In the genomic region with DNA sequence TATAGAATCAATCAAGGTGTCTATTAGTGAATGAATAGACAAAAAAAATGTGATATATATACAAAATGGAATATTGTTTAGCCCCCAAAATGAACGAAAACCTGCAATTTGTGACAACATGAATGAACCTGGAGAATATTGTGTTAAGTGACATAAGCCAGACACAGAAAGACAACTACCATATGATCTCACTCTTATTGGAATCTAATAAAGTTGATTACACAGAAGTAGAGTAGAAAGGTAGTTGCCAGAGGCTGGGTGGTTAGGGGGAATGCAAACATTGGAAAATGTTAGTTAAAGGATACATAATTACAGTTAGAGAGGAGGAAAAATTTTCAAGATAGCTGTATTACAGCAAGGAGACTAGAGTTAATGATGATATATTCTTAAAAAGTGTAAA, we compare ENCODE assay signal across 33 cellular contexts.
"Had no signal": no experiment of that assay in that cellular context is flagged by ENCODE, and none has a peak within 500 bp of the region (broad histone marks: within the 10 kb centered on the region; RNA-seq: fewer than 3 reads in every experiment).

No MANE protein-coding gene starts in this region.

- DNase-seq: activated effector memory CD4-positive, alpha-beta T cell treated with anti-CD3 and anti-CD28 coated beads, Interleukin-2, amount 50 U/mL, for 16 hours; activated effector memory CD4-positive, alpha-beta T cell treated with Interleukin-2 at 50 U/mL for 16 hours; activated gamma-delta T cell; activated gamma-delta T cell treated with Interleukin-2 at 50 U/mL for 16 hours; activated naive CD4-positive, alpha-beta T cell; activated naive CD4-positive, alpha-beta T cell treated with anti-CD3 and anti-CD28 coated beads for 36 hours; activated naive CD4-positive, alpha-beta T cell treated with anti-CD3 and anti-CD28 coated beads, Interleukin-2, amount 10 ng/mL, durations not matched to agents 7 days and 5 days; activated naive CD4-positive, alpha-beta T cell treated with anti-CD3 and anti-CD28 coated beads, Interleukin-2, amount 50 U/mL, for 16 hours; activated naive CD4-positive, alpha-beta T cell treated with Interleukin-2 at 50 U/mL for 16 hours; activated naive CD8-positive, alpha-beta T cell treated with anti-CD3 and anti-CD28 coated beads for 36 hours; activated naive CD8-positive, alpha-beta T cell treated with anti-CD3 and anti-CD28 coated beads, Interleukin-2, amount 10 ng/mL, durations not matched to agents 7 days and 5 days; activated naive CD8-positive, alpha-beta T cell treated with anti-CD3 and anti-CD28 coated beads, Interleukin-2, amount 50 U/mL, for 24 hours; activated T-cell treated with anti-CD3 and anti-CD28 coated beads, Interleukin-2, amount 50 U/mL, for 24 hours; activated T-cell treated with anti-CD3 and anti-CD28 coated beads, Interleukin-2, amount 50 U/mL, for 4 hours; activated T-cell treated with anti-CD3 and anti-CD28 coated beads, Interleukin-2, amount 50 U/mL, for 48 hours; activated T-cell treated with anti-CD3 and anti-CD28 coated beads, Interleukin-2, amount 50 U/mL, for 72 hours; adrenal gland; amniotic stem cell; amygdala; anterior cingulate cortex; aorta; body of pancreas; brain microvascular endothelial cell; caudate nucleus; central memory CD4-positive, alpha-beta T cell; cerebellar nuclear complex had no signal

- H3K27ac ChIP-seq: adrenal gland, ascending aorta, body of pancreas, brain microvascular endothelial cell, breast epithelium, cardiac muscle cell had no signal

- H3K4me3 ChIP-seq: adrenal gland, ascending aorta, body of pancreas, breast epithelium, cardiac muscle cell had no signal

- FAIRE-seq: astrocyte, bronchial epithelial cell had no signal

- H3K27me3 ChIP-seq: adrenal gland, ascending aorta, body of pancreas, brain microvascular endothelial cell, breast epithelium, cardiac muscle cell had no signal

- H3K36me3 ChIP-seq: adrenal gland, ascending aorta, brain microvascular endothelial cell, breast epithelium, cardiac muscle cell had no signal

- H3K4me1 ChIP-seq: adrenal gland, ascending aorta, body of pancreas, breast epithelium had no signal

- H3K9me3 ChIP-seq: adrenal gland, body of pancreas had no signal

- ATAC-seq: activated naive CD4-positive, alpha-beta T cell treated with anti-CD3 and anti-CD28 coated beads, Interleukin-2, amount 50 U/mL, for 72 hours; activated naive CD8-positive, alpha-beta T cell treated with anti-CD3 and anti-CD28 coated beads, Interleukin-2, amount 50 U/mL, for 24 hours; activated T-cell treated with anti-CD3 and anti-CD28 coated beads, Interleukin-2, amount 50 U/mL, for 4 hours; activated T-cell treated with anti-CD3 and anti-CD28 coated beads, Interleukin-2, amount 50 U/mL, for 72 hours; activated T-helper 17 cell treated with anti-CD3 and anti-CD28 coated beads, Interleukin-2, amount 50 U/mL, for 72 hours; body of pancreas had no signal
